8 cellular contexts compared by ENCODE assay signal in genomic region chr12:11486623-11487444, GRCh38.
DNase-seq lines count a peak whose midpoint lies in the region; ATAC-seq and TF ChIP-seq lines count a peak whose summit lies in the region.

No MANE protein-coding gene starts in this region.

- H3K9me3 ChIP-seq in SU-DHL-6 (ENCODE audit: insufficient read depth, low read length) (no peaks in the 10 kb centered on the region), cardiac muscle cell (ENCODE audit: low read depth) (no peaks in the 10 kb centered on the region)

- no peak overlapping the region for H3K4me3 Mint-ChIP-seq in activated naive CD8-positive, alpha-beta T cell treated with anti-CD3 and anti-CD28 coated beads, Interleukin-2, amount 10 ng/mL, durations not matched to agents 7 days and 5 days

- no peaks in the 10 kb centered on the region for H3K36me3 ChIP-seq in SU-DHL-6 (ENCODE audit: low read length)
- no peaks in the 10 kb centered on the region for H3K36me3 ChIP-seq in cardiac muscle cell

- H3K9me3 Mint-ChIP-seq in activated naive CD8-positive, alpha-beta T cell treated with anti-CD3 and anti-CD28 coated beads, Interleukin-2, amount 10 ng/mL, durations not matched to agents 7 days and 5 days, result no peaks in the 10 kb centered on the region

- H3K36me3 Mint-ChIP-seq in activated naive CD8-positive, alpha-beta T cell treated with anti-CD3 and anti-CD28 coated beads, Interleukin-2, amount 10 ng/mL, durations not matched to agents 7 days and 5 days, result no peaks in the 10 kb centered on the region

- H3K27ac Mint-ChIP-seq in activated naive CD8-positive, alpha-beta T cell treated with anti-CD3 and anti-CD28 coated beads, Interleukin-2, amount 10 ng/mL, durations not matched to agents 7 days and 5 days, result no peak overlapping the region

- peak; percentile 87 for ATAC-seq in activated naive CD8-positive, alpha-beta T cell treated with anti-CD3 and anti-CD28 coated beads, Interleukin-2, amount 10 ng/mL, durations not matched to agents 7 days and 5 days (ENCODE audit: low read depth)
- ATAC-seq in HG02763 (IDR thresholded peaks at IDR 0.05; ENCODE audit: unreplicated experiment), result no peak

- H3K27ac ChIP-seq in SU-DHL-6 (ENCODE audit: low read depth, low read length) (no peak overlapping the region), cardiac muscle cell (no peak overlapping the region)

- H3K9me2 ChIP-seq in SU-DHL-6 (replicated peaks; ENCODE audit: insufficient read depth, low read length), result no peaks in the 10 kb centered on the region

- no peaks in the 10 kb centered on the region for H3F3A ChIP-seq in SU-DHL-6 (ENCODE audit: insufficient read depth)

- H3K4me2 ChIP-seq in SU-DHL-6 (ENCODE audit: low read depth, low read length, poor library complexity, severe bottlenecking), result no peak overlapping the region

- H3K4me1 ChIP-seq in cardiac muscle cell (ENCODE audit: low read depth), result no peaks in the 10 kb centered on the region

- no peak overlapping the region for H3K4me3 ChIP-seq in HFF-Myc (replicated peaks; ENCODE audit: low read depth, low read length)
- no peak overlapping the region for H3K4me3 ChIP-seq in SU-DHL-6 (ENCODE audit: insufficient read depth, low read length, poor library complexity, severe bottlenecking)
- no peak overlapping the region for H3K4me3 ChIP-seq in cardiac muscle cell

- no peak overlapping the region for H2AFZ ChIP-seq in SU-DHL-6 (ENCODE audit: low read depth, low read length, severe bottlenecking)

- no peaks in the 10 kb centered on the region for H3K27me3 ChIP-seq in SU-DHL-6 (ENCODE audit: low read length)
- H3K27me3 ChIP-seq in cardiac muscle cell, result peaks cover 19% of the 10 kb centered on the region

- peaks cover 8% of the 10 kb centered on the region for H3K27me3 Mint-ChIP-seq in activated naive CD8-positive, alpha-beta T cell treated with anti-CD3 and anti-CD28 coated beads, Interleukin-2, amount 10 ng/mL, durations not matched to agents 7 days and 5 days

- peak; percentile 88 for DNase-seq in GM03348 (ENCODE audit: low spot score)
- peak; percentile 72 for DNase-seq in HFF-Myc (ENCODE audit: extremely low read depth, low read depth)
- DNase-seq in NCI-H1417 (lab: John Stamatoyannopoulos, UW), result peak; percentile 79 to 95 (median 91)
- peak; percentile 72 for DNase-seq in activated naive CD8-positive, alpha-beta T cell treated with anti-CD3 and anti-CD28 coated beads, Interleukin-2, amount 10 ng/mL, durations not matched to agents 7 days and 5 days
- peak; percentile 90 to 92 for DNase-seq in cardiac muscle cell (ENCODE audit: low read depth in 1 of 2, low spot score in 1 of 2)
- peak; percentile 61 for DNase-seq in pulmonary artery endothelial cell (ENCODE audit: low read depth, low spot score)

- TF ChIP-seq CTCF in HFF-Myc (IDR thresholded peaks at IDR 0.05; ENCODE audit: low read depth, low read length, missing control alignments), result peak; percentile 91
- peak; percentile 73 for TF ChIP-seq CTCF in SU-DHL-6 (IDR thresholded peaks at IDR 0.05; ENCODE audit: insufficient read depth, low read length, poor library complexity, severe bottlenecking)
- peak; percentile 97 for TF ChIP-seq CTCF in cardiac muscle cell (IDR thresholded peaks at IDR 0.05; ENCODE audit: low read depth, low read length)

- no peaks in the 10 kb centered on the region for H3K4me1 Mint-ChIP-seq in activated naive CD8-positive, alpha-beta T cell treated with anti-CD3 and anti-CD28 coated beads, Interleukin-2, amount 10 ng/mL, durations not matched to agents 7 days and 5 days

- POLR2A ChIA-PET in activated naive CD8-positive, alpha-beta T cell treated with anti-CD3 and anti-CD28 coated beads, Interleukin-2, amount 10 ng/mL, durations not matched to agents 7 days and 5 days (lab: Charles Lee), result no interaction called here

- H3K79me2 ChIP-seq in SU-DHL-6 (ENCODE audit: insufficient read depth, low read length), result no peaks in the 10 kb centered on the region

- no peaks in the 10 kb centered on the region for H4K20me1 ChIP-seq in SU-DHL-6 (ENCODE audit: low read depth, low read length)

- no peak overlapping the region for H3K9ac ChIP-seq in SU-DHL-6 (ENCODE audit: low read length)
